8 cellular contexts compared by ENCODE assay signal in genomic region chr19:41321600-41322270, GRCh38. TPM values are rescaled to one million over a fixed set of nuclear protein-coding genes. Genes with fewer than 3 reads are reported as not detected.
A peak's percentile ranks its signal among the peaks of the same experiment; 100 is the strongest.
DNase-seq lines count a peak whose midpoint lies in the region; ATAC-seq and TF ChIP-seq lines count a peak whose summit lies in the region.

No MANE protein-coding gene starts in this region.

- ATAC-seq in activated T-cell treated with anti-CD3 and anti-CD28 coated beads, Interleukin-2, amount 50 U/mL, for 72 hours (replicated peaks in 1 of 2), result no peak
- ATAC-seq in natural killer cell, result no peak

- DNase-seq in activated T-cell treated with anti-CD3 and anti-CD28 coated beads, Interleukin-2, amount 50 U/mL, for 72 hours, result peak in 1 of 2 donors; percentile 20
- DNase-seq in activated T-cell treated with anti-CD3 and anti-CD28 coated beads, Interleukin-2, amount 50 U/mL, for 48 hours, result no peak
- DNase-seq in RKO (ENCODE audit: low spot score) (peak; percentile 55), endodermal cell (peak; percentile 91), natural killer cell (no peak), hippocampal formation (lab: John Stamatoyannopoulos, UW) (no peak)
- no peak for DNase-seq in T-helper 2 cell treated with Interferon-gamma antibody and Interleukin-4, amounts not matched to agents 5 μg/mL and 100 μg/mL, for 36 hours (ENCODE audit: low spot score)
- DNase-seq in stimulated activated CD4-positive, alpha-beta T cell treated with anti-CD3 and anti-CD28 coated beads, Interleukin-2, amount 100 ng/mL, for 48 hours, result no peak

- H3K36me3 Mint-ChIP-seq in activated T-cell treated with anti-CD3 and anti-CD28 coated beads, Interleukin-2, amount 50 U/mL, for 72 hours (ENCODE audit: insufficient read depth in 2 of 2), result peaks cover 12 to 23% of the 10 kb centered on the region in 2 donors
- peaks cover 44% of the 10 kb centered on the region for H3K36me3 Mint-ChIP-seq in endodermal cell (ENCODE audit: low read depth)
- H3K36me3 Mint-ChIP-seq in natural killer cell, result no peaks in the 10 kb centered on the region
- H3K36me3 Mint-ChIP-seq in T-helper 2 cell treated with Interferon-gamma antibody and Interleukin-4, amounts not matched to agents 5 μg/mL and 100 μg/mL, for 36 hours (ENCODE audit: low read depth), result peaks cover 66% of the 10 kb centered on the region

- H3K4me3 Mint-ChIP-seq in activated T-cell treated with anti-CD3 and anti-CD28 coated beads, Interleukin-2, amount 50 U/mL, for 72 hours, result no peak overlapping the region
- no peak overlapping the region for H3K4me3 Mint-ChIP-seq in endodermal cell
- peak overlapping the region; percentile 37 for H3K4me3 Mint-ChIP-seq in natural killer cell
- H3K4me3 Mint-ChIP-seq in T-helper 2 cell treated with Interferon-gamma antibody and Interleukin-4, amounts not matched to agents 5 μg/mL and 100 μg/mL, for 36 hours, result no peak overlapping the region

- peak; percentile 83 for TF ChIP-seq CTCF in endodermal cell (conservative IDR thresholded peaks at IDR 0.05)
- no peak for TF ChIP-seq CTCF in natural killer cell (IDR thresholded peaks at IDR 0.05)

- no peaks in the 10 kb centered on the region for H3K27me3 ChIP-seq in endodermal cell (ENCODE audit: control insufficient read depth, insufficient read depth, low read length, poor library complexity, severe bottlenecking)

- H3K27me3 Mint-ChIP-seq in activated T-cell treated with anti-CD3 and anti-CD28 coated beads, Interleukin-2, amount 50 U/mL, for 72 hours (ENCODE audit: low read depth), result no peaks in the 10 kb centered on the region
- H3K27me3 Mint-ChIP-seq in endodermal cell (ENCODE audit: insufficient read depth), result no peaks in the 10 kb centered on the region
- H3K27me3 Mint-ChIP-seq in natural killer cell (ENCODE audit: low read depth in 2 of 2), result no peaks in the 10 kb centered on the region
- no peaks in the 10 kb centered on the region for H3K27me3 Mint-ChIP-seq in T-helper 2 cell treated with Interferon-gamma antibody and Interleukin-4, amounts not matched to agents 5 μg/mL and 100 μg/mL, for 36 hours (ENCODE audit: low read depth)

- peak overlapping the region; percentile 51 for H3K27ac Mint-ChIP-seq in activated T-cell treated with anti-CD3 and anti-CD28 coated beads, Interleukin-2, amount 50 U/mL, for 72 hours
- H3K27ac Mint-ChIP-seq in endodermal cell (peak overlapping the region; percentile 89), natural killer cell (peak overlapping the region; percentile 94 to 97)
- no peak overlapping the region for H3K27ac Mint-ChIP-seq in T-helper 2 cell treated with Interferon-gamma antibody and Interleukin-4, amounts not matched to agents 5 μg/mL and 100 μg/mL, for 36 hours

- H3K4me3 ChIP-seq in endodermal cell (ENCODE audit: low read length), result no peak overlapping the region

- no peaks in the 10 kb centered on the region for H3K9me3 ChIP-seq in endodermal cell (ENCODE audit: control insufficient read depth, low read length)

- no peaks in the 10 kb centered on the region for H3K9me3 Mint-ChIP-seq in activated T-cell treated with anti-CD3 and anti-CD28 coated beads, Interleukin-2, amount 50 U/mL, for 72 hours
- peaks cover 2% of the 10 kb centered on the region for H3K9me3 Mint-ChIP-seq in endodermal cell
- no peaks in the 10 kb centered on the region for H3K9me3 Mint-ChIP-seq in natural killer cell
- no peaks in the 10 kb centered on the region for H3K9me3 Mint-ChIP-seq in T-helper 2 cell treated with Interferon-gamma antibody and Interleukin-4, amounts not matched to agents 5 μg/mL and 100 μg/mL, for 36 hours

- H3K9ac ChIP-seq in endodermal cell (ENCODE audit: extremely low read depth, low read length, poor library complexity, severe bottlenecking), result no peak overlapping the region

- peaks cover 48% of the 10 kb centered on the region for H3K36me3 ChIP-seq in endodermal cell (ENCODE audit: control insufficient read depth, insufficient read depth, low read length)

- WGBS in endodermal cell (ENCODE audit: insufficient coverage in 1 of 2, insufficient read length in 1 of 2), 2 experiments, result 59 to 86% methylated on average over 4 to 10 of the region's 10 CpGs

- intact Hi-C loops in natural killer cell (cut with micrococcal nuclease), result no loop called here

- peaks cover 20% of the 10 kb centered on the region for H3K4me1 ChIP-seq in endodermal cell (ENCODE audit: control insufficient read depth, insufficient read depth, low read length)

- peaks cover 39% of the 10 kb centered on the region for H3K4me1 Mint-ChIP-seq in activated T-cell treated with anti-CD3 and anti-CD28 coated beads, Interleukin-2, amount 50 U/mL, for 72 hours (ENCODE audit: low read depth)
- peaks cover 39% of the 10 kb centered on the region for H3K4me1 Mint-ChIP-seq in endodermal cell
- peaks cover 53 to 76% of the 10 kb centered on the region in 2 donors for H3K4me1 Mint-ChIP-seq in natural killer cell
- H3K4me1 Mint-ChIP-seq in T-helper 2 cell treated with Interferon-gamma antibody and Interleukin-4, amounts not matched to agents 5 μg/mL and 100 μg/mL, for 36 hours (ENCODE audit: low read depth), result peaks cover 23% of the 10 kb centered on the region

- H3K27ac ChIP-seq in endodermal cell (ENCODE audit: low read depth, low read length), result peak overlapping the region; percentile 75

RNA-seq across cellular contexts. Expression of gene CCDC97, which starts 11.8 kb away (rescaled TPM):
- 10 to 100 TPM; 28.8 to 33.4 TPM for total RNA-seq in activated T-cell treated with anti-CD3 and anti-CD28 coated beads, Interleukin-2, amount 50 U/mL, for 72 hours
- total RNA-seq in endodermal cell (10 to 100 TPM; 38.4 to 44.6 TPM), natural killer cell (10 to 100 TPM; 41.1 to 44.3 (median 44.0) TPM)
- polyA plus RNA-seq in endodermal cell (2013, experiment 1 of 2), result 33.6 TPM
- polyA plus RNA-seq in endodermal cell (2013, experiment 2 of 2), result 29.5 TPM

RNA-seq across cellular contexts. Expression of gene TGFB1, which starts 32.0 kb away (rescaled TPM):
- 10 to 100 TPM; 93.5 to 94.2 TPM for total RNA-seq in activated T-cell treated with anti-CD3 and anti-CD28 coated beads, Interleukin-2, amount 50 U/mL, for 72 hours
- 10 to 100 TPM; 56.3 to 60.1 TPM for total RNA-seq in endodermal cell
- polyA plus RNA-seq in endodermal cell (2013, experiment 1 of 2), result 21.7 TPM
- polyA plus RNA-seq in endodermal cell (2013, experiment 2 of 2), result 26.9 TPM
- total RNA-seq in natural killer cell, result 100 to 1,000 TPM; 682 to 761 (median 729) TPM

RNA-seq across cellular contexts. Expression of gene B9D2, which starts 42.2 kb away (rescaled TPM):
- 1 to 10 TPM; 6.4 to 7.7 TPM for total RNA-seq in activated T-cell treated with anti-CD3 and anti-CD28 coated beads, Interleukin-2, amount 50 U/mL, for 72 hours
- total RNA-seq in endodermal cell (1 to 10 TPM; 4.5 to 6.2 TPM), natural killer cell (10 to 100 TPM; 18.1 to 22.2 (median 18.7) TPM)
- polyA plus RNA-seq in endodermal cell (2013, experiment 1 of 2), result 8.9 TPM
- 12.0 TPM for polyA plus RNA-seq in endodermal cell (2013, experiment 2 of 2)

RNA-seq across cellular contexts. Expression of gene TMEM91, which starts 54.6 kb away (rescaled TPM):
- total RNA-seq in activated T-cell treated with anti-CD3 and anti-CD28 coated beads, Interleukin-2, amount 50 U/mL, for 72 hours, result 10 to 100 TPM; 12.3 to 12.8 TPM
- total RNA-seq in endodermal cell (10 to 100 TPM in 1 of 2 donors, 1 to 10 TPM in 1; 5.7 to 16.5 TPM), natural killer cell (10 to 100 TPM; 13.6 to 22.8 (median 20.8) TPM)
- 8.9 TPM for polyA plus RNA-seq in endodermal cell (2013, experiment 1 of 2)
- polyA plus RNA-seq in endodermal cell (2013, experiment 2 of 2), result 10.4 TPM

RNA-seq across cellular contexts. Expression of gene HNRNPUL1, which starts 57.6 kb away (rescaled TPM):
- 100 to 1,000 TPM; 276 to 351 TPM for total RNA-seq in activated T-cell treated with anti-CD3 and anti-CD28 coated beads, Interleukin-2, amount 50 U/mL, for 72 hours
- total RNA-seq in endodermal cell, result 100 to 1,000 TPM; 211 to 225 TPM
- polyA plus RNA-seq in endodermal cell (2013, experiment 1 of 2), result 216 TPM
- polyA plus RNA-seq in endodermal cell (2013, experiment 2 of 2), result 207 TPM
- 100 to 1,000 TPM; 279 to 360 (median 315) TPM for total RNA-seq in natural killer cell

Comparison
In these comparisons a context has a peak if more than half of its experiments do, and no peak if none do; other contexts are left out.
1. DNase-seq: peak in RKO (single experiment) and endodermal cell (single experiment); none in activated T-cell treated with anti-CD3 and anti-CD28 coated beads, Interleukin-2, amount 50 U/mL, for 48 hours (0 of 2), natural killer cell (single experiment), T-helper 2 cell treated with Interferon-gamma antibody and Interleukin-4, amounts not matched to agents 5 μg/mL and 100 μg/mL, for 36 hours (single experiment), stimulated activated CD4-positive, alpha-beta T cell treated with anti-CD3 and anti-CD28 coated beads, Interleukin-2, amount 100 ng/mL, for 48 hours (0 of 2) and hippocampal formation (0 of 2).
2. RNA of gene TGFB1, which starts 32.0 kb away (total RNA-seq): 682 to 761 TPM in natural killer cell; 93.5 to 94.2 TPM in activated T-cell treated with anti-CD3 and anti-CD28 coated beads, Interleukin-2, amount 50 U/mL, for 72 hours and 56.3 to 60.1 TPM in endodermal cell; every median in the first group is over 4 times any median in the second.